In the genomic region with DNA sequence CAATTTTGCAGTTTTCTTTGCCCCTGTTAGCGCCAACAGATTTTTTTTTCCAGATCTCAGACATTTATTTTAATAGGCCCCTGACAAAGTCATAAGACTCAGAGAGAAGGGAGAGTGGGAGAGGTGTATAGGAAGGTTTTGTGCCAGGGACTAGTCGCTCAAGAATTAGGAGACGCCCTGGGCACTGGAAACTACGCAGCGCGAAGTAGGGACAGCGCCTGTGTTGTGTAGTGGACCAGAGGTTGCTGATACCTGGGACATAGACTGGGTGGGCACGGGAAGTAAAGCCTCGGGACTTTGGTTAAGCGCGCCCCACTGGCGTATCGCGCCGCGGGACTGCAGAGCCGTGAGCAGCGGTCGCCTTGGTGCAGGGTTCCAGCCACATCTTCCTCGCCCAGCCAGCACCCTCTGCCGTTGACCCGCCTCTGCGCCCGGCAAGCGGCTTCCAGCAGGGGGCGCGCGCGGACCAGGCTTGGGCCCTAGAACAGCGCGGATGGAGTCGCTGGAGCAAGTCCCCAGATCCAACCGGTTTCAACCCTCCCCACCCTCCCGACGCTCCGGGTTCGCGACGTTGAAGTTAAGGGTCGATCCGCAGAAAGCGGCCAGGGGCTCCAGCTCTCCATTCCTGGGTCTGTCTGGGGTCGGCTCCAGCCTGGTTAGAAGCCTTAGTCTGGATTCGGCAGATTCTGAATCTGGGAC, we compare ENCODE assay signal across 1 cellular context.
TF ChIP-seq lines count a peak whose summit lies in the region.

No MANE protein-coding gene starts in this region.

TF ChIP-seq in HEK293, 187 proteins besides CTCF, POLR2A, EP300 and RAD21 (continued from another document and continues in another):
- TF ChIP-seq, protein P1, sequence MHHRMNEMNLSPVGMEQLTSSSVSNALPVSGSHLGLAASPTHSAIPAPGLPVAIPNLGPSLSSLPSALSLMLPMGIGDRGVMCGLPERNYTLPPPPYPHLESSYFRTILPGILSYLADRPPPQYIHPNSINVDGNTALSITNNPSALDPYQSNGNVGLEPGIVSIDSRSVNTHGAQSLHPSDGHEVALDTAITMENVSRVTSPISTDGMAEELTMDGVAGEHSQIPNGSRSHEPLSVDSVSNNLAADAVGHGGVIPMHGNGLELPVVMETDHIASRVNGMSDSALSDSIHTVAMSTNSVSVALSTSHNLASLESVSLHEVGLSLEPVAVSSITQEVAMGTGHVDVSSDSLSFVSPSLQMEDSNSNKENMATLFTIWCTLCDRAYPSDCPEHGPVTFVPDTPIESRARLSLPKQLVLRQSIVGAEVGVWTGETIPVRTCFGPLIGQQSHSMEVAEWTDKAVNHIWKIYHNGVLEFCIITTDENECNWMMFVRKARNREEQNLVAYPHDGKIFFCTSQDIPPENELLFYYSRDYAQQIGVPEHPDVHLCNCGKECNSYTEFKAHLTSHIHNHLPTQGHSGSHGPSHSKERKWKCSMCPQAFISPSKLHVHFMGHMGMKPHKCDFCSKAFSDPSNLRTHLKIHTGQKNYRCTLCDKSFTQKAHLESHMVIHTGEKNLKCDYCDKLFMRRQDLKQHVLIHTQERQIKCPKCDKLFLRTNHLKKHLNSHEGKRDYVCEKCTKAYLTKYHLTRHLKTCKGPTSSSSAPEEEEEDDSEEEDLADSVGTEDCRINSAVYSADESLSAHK (tag by site-specific recombination; IDR thresholded peaks at IDR 0.05), result peak; percentile 91
- TF ChIP-seq GLIS2 (tag by site-specific recombination; IDR thresholded peaks at IDR 0.05), result no peak
- TF ChIP-seq REPIN1 (tag by site-specific recombination; IDR thresholded peaks at IDR 0.05; ENCODE audit: low read depth), result no peak
- 0 out of 2 replicates have a peak, but pooled peaks have one; percentile 21 for TF ChIP-seq KLF10 (tag by site-specific recombination; IDR thresholded peaks at IDR 0.05)
- no peak for TF ChIP-seq ZNF621 (tag by site-specific recombination; IDR thresholded peaks at IDR 0.05)
- TF ChIP-seq ZNF843 (tag by site-specific recombination; IDR thresholded peaks at IDR 0.05), result no peak
- TF ChIP-seq KLF8 (tag by site-specific recombination; IDR thresholded peaks at IDR 0.05), result peak; percentile 80
- no peak for TF ChIP-seq ZNF785 (tag by site-specific recombination; IDR thresholded peaks at IDR 0.05)
- no peak for TF ChIP-seq ZNF354C (tag by site-specific recombination; IDR thresholded peaks at IDR 0.05; ENCODE audit: borderline replicate concordance, low read depth)
- TF ChIP-seq ZBTB7A (tag by site-specific recombination; IDR thresholded peaks at IDR 0.05; ENCODE audit: low read depth), result no peak; the same call in 1 of the 2 replicates
- TF ChIP-seq ZNF350 (tag by site-specific recombination; IDR thresholded peaks at IDR 0.05), result no peak
- no peak for TF ChIP-seq ZNF530 (tag by site-specific recombination; IDR thresholded peaks at IDR 0.05; ENCODE audit: low read depth)
- TF ChIP-seq GLI4 (tag by site-specific recombination; IDR thresholded peaks at IDR 0.05), result no peak
- no peak for TF ChIP-seq EGR2 (tag by site-specific recombination; IDR thresholded peaks at IDR 0.05; ENCODE audit: low read depth)
- TF ChIP-seq KLF7 (tag by site-specific recombination; IDR thresholded peaks at IDR 0.05; ENCODE audit: borderline replicate concordance), result no peak
- no peak for TF ChIP-seq YY2 (tag by site-specific recombination; IDR thresholded peaks at IDR 0.05)
- TF ChIP-seq ZNF26 (tag by site-specific recombination; IDR thresholded peaks at IDR 0.05), result no peak
- peak; percentile 53 for TF ChIP-seq WT1 (tag by site-specific recombination; IDR thresholded peaks at IDR 0.05)
- TF ChIP-seq ZNF23 (tag by site-specific recombination; IDR thresholded peaks at IDR 0.05; ENCODE audit: borderline replicate concordance), result no peak
- TF ChIP-seq PRDM2 (tag by site-specific recombination; IDR thresholded peaks at IDR 0.05; ENCODE audit: borderline replicate concordance), result no peak
- TF ChIP-seq ZNF223 (tag by site-specific recombination; IDR thresholded peaks at IDR 0.05), result 0 out of 2 replicates have a peak, but pooled peaks have one; percentile 41
- peak; percentile 19; the same call in 1 of the 2 replicates for TF ChIP-seq ZBTB6 (tag by site-specific recombination; IDR thresholded peaks at IDR 0.05)
- no peak; the same call in 1 of the 2 replicates for TF ChIP-seq ZFHX2 (tag by site-specific recombination; conservative IDR thresholded peaks at IDR 0.05)
- TF ChIP-seq ZNF248 (tag by site-specific recombination; IDR thresholded peaks at IDR 0.05), result no peak
- TF ChIP-seq ZNF274 (IDR thresholded peaks at IDR 0.05; ENCODE audit: low read length), result no peak
- no peak for TF ChIP-seq ZNF274 (tag by site-specific recombination; IDR thresholded peaks at IDR 0.05; ENCODE audit: borderline replicate concordance)
- no peak for TF ChIP-seq ZNF311 (tag by site-specific recombination; IDR thresholded peaks at IDR 0.05; ENCODE audit: borderline replicate concordance)
- no peak for TF ChIP-seq ZNF140 (tag by site-specific recombination; IDR thresholded peaks at IDR 0.05)
- TF ChIP-seq, protein P2, sequence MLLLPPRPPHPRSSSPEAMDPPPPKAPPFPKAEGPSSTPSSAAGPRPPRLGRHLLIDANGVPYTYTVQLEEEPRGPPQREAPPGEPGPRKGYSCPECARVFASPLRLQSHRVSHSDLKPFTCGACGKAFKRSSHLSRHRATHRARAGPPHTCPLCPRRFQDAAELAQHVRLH (tag by site-specific recombination; IDR thresholded peaks at IDR 0.05), result peak; percentile 56; the same call in 1 of the 2 replicates
- TF ChIP-seq ZNF37A (tag by site-specific recombination; IDR thresholded peaks at IDR 0.05), result no peak
- TF ChIP-seq ZNF214 (tag by site-specific recombination; IDR thresholded peaks at IDR 0.05; ENCODE audit: borderline replicate concordance), result no peak
- no peak for TF ChIP-seq BCL11A (tag by site-specific recombination; IDR thresholded peaks at IDR 0.05; ENCODE audit: low read depth)
- TF ChIP-seq ZNF19 (tag by site-specific recombination; IDR thresholded peaks at IDR 0.05; ENCODE audit: low read depth), result no peak
- TF ChIP-seq IKZF3 (tag by site-specific recombination; IDR thresholded peaks at IDR 0.05), result no peak; the same call in 1 of the 2 replicates
- no peak for TF ChIP-seq OSR2 (tag by site-specific recombination; IDR thresholded peaks at IDR 0.05)
- TF ChIP-seq, protein P3, sequence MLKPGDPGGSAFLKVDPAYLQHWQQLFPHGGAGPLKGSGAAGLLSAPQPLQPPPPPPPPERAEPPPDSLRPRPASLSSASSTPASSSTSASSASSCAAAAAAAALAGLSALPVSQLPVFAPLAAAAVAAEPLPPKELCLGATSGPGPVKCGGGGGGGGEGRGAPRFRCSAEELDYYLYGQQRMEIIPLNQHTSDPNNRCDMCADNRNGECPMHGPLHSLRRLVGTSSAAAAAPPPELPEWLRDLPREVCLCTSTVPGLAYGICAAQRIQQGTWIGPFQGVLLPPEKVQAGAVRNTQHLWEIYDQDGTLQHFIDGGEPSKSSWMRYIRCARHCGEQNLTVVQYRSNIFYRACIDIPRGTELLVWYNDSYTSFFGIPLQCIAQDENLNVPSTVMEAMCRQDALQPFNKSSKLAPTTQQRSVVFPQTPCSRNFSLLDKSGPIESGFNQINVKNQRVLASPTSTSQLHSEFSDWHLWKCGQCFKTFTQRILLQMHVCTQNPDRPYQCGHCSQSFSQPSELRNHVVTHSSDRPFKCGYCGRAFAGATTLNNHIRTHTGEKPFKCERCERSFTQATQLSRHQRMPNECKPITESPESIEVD (tag by site-specific recombination; IDR thresholded peaks at IDR 0.05), result no peak
- TF ChIP-seq, protein P4, sequence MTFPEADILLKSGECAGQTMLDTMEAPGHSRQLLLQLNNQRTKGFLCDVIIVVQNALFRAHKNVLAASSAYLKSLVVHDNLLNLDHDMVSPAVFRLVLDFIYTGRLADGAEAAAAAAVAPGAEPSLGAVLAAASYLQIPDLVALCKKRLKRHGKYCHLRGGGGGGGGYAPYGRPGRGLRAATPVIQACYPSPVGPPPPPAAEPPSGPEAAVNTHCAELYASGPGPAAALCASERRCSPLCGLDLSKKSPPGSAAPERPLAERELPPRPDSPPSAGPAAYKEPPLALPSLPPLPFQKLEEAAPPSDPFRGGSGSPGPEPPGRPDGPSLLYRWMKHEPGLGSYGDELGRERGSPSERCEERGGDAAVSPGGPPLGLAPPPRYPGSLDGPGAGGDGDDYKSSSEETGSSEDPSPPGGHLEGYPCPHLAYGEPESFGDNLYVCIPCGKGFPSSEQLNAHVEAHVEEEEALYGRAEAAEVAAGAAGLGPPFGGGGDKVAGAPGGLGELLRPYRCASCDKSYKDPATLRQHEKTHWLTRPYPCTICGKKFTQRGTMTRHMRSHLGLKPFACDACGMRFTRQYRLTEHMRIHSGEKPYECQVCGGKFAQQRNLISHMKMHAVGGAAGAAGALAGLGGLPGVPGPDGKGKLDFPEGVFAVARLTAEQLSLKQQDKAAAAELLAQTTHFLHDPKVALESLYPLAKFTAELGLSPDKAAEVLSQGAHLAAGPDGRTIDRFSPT (tag by site-specific recombination; IDR thresholded peaks at IDR 0.05), result no peak
- TF ChIP-seq ZNF510 (tag by site-specific recombination; IDR thresholded peaks at IDR 0.05; ENCODE audit: insufficient replicate concordance), result no peak
- no peak for TF ChIP-seq ZNF610 (tag by site-specific recombination; IDR thresholded peaks at IDR 0.05; ENCODE audit: borderline replicate concordance)
- TF ChIP-seq, protein P5, sequence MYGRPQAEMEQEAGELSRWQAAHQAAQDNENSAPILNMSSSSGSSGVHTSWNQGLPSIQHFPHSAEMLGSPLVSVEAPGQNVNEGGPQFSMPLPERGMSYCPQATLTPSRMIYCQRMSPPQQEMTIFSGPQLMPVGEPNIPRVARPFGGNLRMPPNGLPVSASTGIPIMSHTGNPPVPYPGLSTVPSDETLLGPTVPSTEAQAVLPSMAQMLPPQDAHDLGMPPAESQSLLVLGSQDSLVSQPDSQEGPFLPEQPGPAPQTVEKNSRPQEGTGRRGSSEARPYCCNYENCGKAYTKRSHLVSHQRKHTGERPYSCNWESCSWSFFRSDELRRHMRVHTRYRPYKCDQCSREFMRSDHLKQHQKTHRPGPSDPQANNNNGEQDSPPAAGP (tag by site-specific recombination; IDR thresholded peaks at IDR 0.05), result peak; percentile 93
- no peak for TF ChIP-seq ZNF658 (tag by site-specific recombination; IDR thresholded peaks at IDR 0.05)
- TF ChIP-seq ZSCAN30 (tag by site-specific recombination; IDR thresholded peaks at IDR 0.05), result peak; percentile 99
- TF ChIP-seq ZNF133 (tag by site-specific recombination; IDR thresholded peaks at IDR 0.05), result no peak
